In genomic region chr17:75288784-75289121, GRCh38 we compare ENCODE assay signal across 1 cellular context.
A peak's percentile ranks its signal among the peaks of the same experiment; 100 is the strongest.
TF ChIP-seq lines count a peak whose summit lies in the region.

No MANE protein-coding gene starts in this region.

TF ChIP-seq in HepG2, 621 proteins besides CTCF, POLR2A, EP300 and RAD21 (continues in another document):
- TF ChIP-seq, protein P1, sequence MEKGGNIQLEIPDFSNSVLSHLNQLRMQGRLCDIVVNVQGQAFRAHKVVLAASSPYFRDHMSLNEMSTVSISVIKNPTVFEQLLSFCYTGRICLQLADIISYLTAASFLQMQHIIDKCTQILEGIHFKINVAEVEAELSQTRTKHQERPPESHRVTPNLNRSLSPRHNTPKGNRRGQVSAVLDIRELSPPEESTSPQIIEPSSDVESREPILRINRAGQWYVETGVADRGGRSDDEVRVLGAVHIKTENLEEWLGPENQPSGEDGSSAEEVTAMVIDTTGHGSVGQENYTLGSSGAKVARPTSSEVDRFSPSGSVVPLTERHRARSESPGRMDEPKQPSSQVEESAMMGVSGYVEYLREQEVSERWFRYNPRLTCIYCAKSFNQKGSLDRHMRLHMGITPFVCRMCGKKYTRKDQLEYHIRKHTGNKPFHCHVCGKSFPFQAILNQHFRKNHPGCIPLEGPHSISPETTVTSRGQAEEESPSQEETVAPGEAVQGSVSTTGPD (CRISPR knock-in tag; IDR thresholded peaks at IDR 0.05): peak; percentile 77; the same call in 1 of the 2 replicates
- TF ChIP-seq KDM5A (IDR thresholded peaks at IDR 0.05; ENCODE audit: borderline replicate concordance, low read length) (peak; percentile 70), ZFP37 (CRISPR knock-in tag; IDR thresholded peaks at IDR 0.05; ENCODE audit: borderline replicate concordance) (0 out of 2 replicates have a peak, but pooled peaks have one; percentile 33), ZNF672 (CRISPR knock-in tag; IDR thresholded peaks at IDR 0.05) (no peak), XRCC5 (optimal IDR thresholded peaks at IDR 0.05; ENCODE audit: low read length) (no peak), ATF4 (CRISPR knock-in tag; IDR thresholded peaks at IDR 0.05) (peak in 1 of 2 experiments; percentile 26; a peak in 1 of 4 replicates), NR2F6 (IDR thresholded peaks at IDR 0.05) (no peak), NR2F6 (CRISPR knock-in tag; IDR thresholded peaks at IDR 0.05) (0 out of 2 replicates have a peak, but pooled peaks have one; percentile 27), TCF7 (IDR thresholded peaks at IDR 0.05; ENCODE audit: low read depth) (no peak), ETS1 (CRISPR knock-in tag; IDR thresholded peaks at IDR 0.05) (0 out of 2 replicates have a peak, but pooled peaks have one; percentile 18), ZNF230 (CRISPR knock-in tag; IDR thresholded peaks at IDR 0.05) (no peak), THRA (CRISPR knock-in tag; IDR thresholded peaks at IDR 0.05; ENCODE audit: borderline replicate concordance) (no peak), ZNF552 (CRISPR knock-in tag; IDR thresholded peaks at IDR 0.05; ENCODE audit: borderline replicate concordance) (0 out of 2 replicates have a peak, but pooled peaks have one; percentile 63), CENPX (CRISPR knock-in tag; IDR thresholded peaks at IDR 0.05) (no peak), ZNF800 (CRISPR knock-in tag; IDR thresholded peaks at IDR 0.05) (peak; percentile 44; the same call in 1 of the 2 replicates), DBP (CRISPR knock-in tag; IDR thresholded peaks at IDR 0.05; ENCODE audit: not compliant biosample characterization) (peak; percentile 41), ZNF142 (CRISPR knock-in tag; IDR thresholded peaks at IDR 0.05) (no peak), ZNF879 (CRISPR knock-in tag; IDR thresholded peaks at IDR 0.05) (0 out of 2 replicates have a peak, but pooled peaks have one; percentile 32), MED13 (CRISPR knock-in tag; IDR thresholded peaks at IDR 0.05) (peak; percentile 46; the same call in 1 of the 2 replicates), FIP1L1 (IDR thresholded peaks at IDR 0.05; ENCODE audit: borderline replicate concordance, insufficient read depth, low read depth, low read length) (0 out of 2 replicates have a peak, but pooled peaks have one; percentile 46), NPAS2 (CRISPR knock-in tag; IDR thresholded peaks at IDR 0.05; ENCODE audit: borderline replicate concordance) (no peak), ZNF670 (CRISPR knock-in tag; IDR thresholded peaks at IDR 0.05; ENCODE audit: borderline replicate concordance) (peak; percentile 70; the same call in 1 of the 2 replicates), ZNF749 (CRISPR knock-in tag; IDR thresholded peaks at IDR 0.05; ENCODE audit: borderline replicate concordance) (no peak)
- TF ChIP-seq, protein P2, sequence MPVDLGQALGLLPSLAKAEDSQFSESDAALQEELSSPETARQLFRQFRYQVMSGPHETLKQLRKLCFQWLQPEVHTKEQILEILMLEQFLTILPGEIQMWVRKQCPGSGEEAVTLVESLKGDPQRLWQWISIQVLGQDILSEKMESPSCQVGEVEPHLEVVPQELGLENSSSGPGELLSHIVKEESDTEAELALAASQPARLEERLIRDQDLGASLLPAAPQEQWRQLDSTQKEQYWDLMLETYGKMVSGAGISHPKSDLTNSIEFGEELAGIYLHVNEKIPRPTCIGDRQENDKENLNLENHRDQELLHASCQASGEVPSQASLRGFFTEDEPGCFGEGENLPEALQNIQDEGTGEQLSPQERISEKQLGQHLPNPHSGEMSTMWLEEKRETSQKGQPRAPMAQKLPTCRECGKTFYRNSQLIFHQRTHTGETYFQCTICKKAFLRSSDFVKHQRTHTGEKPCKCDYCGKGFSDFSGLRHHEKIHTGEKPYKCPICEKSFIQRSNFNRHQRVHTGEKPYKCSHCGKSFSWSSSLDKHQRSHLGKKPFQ (CRISPR knock-in tag; IDR thresholded peaks at IDR 0.05; ENCODE audit: insufficient replicate concordance): no peak
- TF ChIP-seq, protein P3, sequence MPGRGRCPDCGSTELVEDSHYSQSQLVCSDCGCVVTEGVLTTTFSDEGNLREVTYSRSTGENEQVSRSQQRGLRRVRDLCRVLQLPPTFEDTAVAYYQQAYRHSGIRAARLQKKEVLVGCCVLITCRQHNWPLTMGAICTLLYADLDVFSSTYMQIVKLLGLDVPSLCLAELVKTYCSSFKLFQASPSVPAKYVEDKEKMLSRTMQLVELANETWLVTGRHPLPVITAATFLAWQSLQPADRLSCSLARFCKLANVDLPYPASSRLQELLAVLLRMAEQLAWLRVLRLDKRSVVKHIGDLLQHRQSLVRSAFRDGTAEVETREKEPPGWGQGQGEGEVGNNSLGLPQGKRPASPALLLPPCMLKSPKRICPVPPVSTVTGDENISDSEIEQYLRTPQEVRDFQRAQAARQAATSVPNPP (CRISPR knock-in tag; IDR thresholded peaks at IDR 0.05): no peak
- TF ChIP-seq, protein P4, sequence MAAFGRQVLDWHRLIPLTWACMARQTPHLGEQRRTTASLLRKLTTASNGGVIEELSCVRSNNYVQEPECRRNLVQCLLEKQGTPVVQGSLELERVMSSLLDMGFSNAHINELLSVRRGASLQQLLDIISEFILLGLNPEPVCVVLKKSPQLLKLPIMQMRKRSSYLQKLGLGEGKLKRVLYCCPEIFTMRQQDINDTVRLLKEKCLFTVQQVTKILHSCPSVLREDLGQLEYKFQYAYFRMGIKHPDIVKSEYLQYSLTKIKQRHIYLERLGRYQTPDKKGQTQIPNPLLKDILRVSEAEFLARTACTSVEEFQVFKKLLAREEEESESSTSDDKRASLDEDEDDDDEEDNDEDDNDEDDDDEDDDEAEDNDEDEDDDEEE (CRISPR knock-in tag; IDR thresholded peaks at IDR 0.05): 0 out of 2 replicates have a peak, but pooled peaks have one; percentile 81
- TF ChIP-seq, protein P5, sequence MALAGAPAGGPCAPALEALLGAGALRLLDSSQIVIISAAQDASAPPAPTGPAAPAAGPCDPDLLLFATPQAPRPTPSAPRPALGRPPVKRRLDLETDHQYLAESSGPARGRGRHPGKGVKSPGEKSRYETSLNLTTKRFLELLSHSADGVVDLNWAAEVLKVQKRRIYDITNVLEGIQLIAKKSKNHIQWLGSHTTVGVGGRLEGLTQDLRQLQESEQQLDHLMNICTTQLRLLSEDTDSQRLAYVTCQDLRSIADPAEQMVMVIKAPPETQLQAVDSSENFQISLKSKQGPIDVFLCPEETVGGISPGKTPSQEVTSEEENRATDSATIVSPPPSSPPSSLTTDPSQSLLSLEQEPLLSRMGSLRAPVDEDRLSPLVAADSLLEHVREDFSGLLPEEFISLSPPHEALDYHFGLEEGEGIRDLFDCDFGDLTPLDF (CRISPR knock-in tag; IDR thresholded peaks at IDR 0.05): 0 out of 2 replicates have a peak, but pooled peaks have one; percentile 67
- TF ChIP-seq, protein P6, sequence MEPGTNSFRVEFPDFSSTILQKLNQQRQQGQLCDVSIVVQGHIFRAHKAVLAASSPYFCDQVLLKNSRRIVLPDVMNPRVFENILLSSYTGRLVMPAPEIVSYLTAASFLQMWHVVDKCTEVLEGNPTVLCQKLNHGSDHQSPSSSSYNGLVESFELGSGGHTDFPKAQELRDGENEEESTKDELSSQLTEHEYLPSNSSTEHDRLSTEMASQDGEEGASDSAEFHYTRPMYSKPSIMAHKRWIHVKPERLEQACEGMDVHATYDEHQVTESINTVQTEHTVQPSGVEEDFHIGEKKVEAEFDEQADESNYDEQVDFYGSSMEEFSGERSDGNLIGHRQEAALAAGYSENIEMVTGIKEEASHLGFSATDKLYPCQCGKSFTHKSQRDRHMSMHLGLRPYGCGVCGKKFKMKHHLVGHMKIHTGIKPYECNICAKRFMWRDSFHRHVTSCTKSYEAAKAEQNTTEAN (CRISPR knock-in tag; conservative IDR thresholded peaks at IDR 0.05): peak; percentile 61
- TF ChIP-seq, protein P7, sequence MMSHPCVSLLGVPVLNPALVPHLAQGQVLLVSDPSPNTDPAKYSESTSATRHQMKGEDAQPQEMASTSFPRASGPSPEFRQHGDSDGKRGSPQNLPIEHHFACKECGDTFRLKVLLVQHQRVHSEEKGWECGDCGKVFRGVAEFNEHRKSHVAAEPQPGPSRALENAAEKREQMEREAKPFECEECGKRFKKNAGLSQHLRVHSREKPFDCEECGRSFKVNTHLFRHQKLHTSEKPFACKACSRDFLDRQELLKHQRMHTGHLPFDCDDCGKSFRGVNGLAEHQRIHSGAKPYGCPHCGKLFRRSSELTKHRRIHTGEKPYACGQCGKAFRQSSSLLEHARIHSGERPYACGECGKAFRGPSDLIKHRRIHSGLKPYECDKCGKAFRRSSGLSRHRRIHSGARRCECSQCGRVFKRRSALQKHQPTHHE (CRISPR knock-in tag; IDR thresholded peaks at IDR 0.05; ENCODE audit: borderline replicate concordance): peak; percentile 76
